In the genomic region with DNA sequence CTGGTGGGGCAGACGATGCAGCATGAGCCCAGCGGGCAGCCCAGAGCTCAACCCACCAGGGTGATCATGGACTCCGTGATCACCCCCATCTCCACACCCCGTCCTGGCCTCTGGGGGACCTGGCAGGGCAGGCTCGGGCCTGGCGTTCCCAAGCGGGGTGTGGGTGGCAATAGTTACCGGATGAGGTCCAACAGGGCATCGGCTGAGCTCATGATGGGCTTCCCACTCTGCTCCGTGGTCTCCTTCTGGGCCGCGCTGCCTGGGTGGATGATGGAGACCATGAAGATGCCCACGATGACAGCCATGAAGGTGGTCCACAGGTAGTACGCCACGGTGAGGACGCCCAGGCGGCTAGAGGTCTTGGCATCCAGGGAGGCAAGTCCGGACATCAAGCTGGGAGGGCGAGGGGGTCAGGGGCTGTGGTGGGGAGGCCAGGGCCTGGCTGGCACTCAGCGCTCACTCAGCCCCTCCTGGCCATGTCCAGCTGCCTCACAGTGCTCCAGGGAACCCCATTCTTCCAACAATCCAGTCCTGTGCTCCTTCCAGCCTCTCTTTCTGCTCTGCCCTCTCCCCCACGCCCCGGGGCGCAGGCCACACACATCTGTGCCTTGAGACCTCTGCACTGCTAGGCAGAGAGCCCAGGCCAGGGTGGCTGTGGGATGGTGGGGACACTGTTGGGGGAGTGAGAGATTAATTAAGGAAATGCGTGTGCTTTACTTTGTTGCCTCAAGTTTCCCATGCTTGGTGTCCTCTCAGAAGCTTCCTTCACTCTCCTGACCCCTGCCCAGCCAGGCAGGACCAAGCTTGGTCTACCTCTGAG, we compare ENCODE assay signal across 1 cellular context.
TF ChIP-seq lines count a peak whose summit lies in the region.

No MANE protein-coding gene starts in this region.

TF ChIP-seq in A549, 52 proteins besides CTCF, POLR2A, EP300 and RAD21:
- TF ChIP-seq FOSL2 (IDR thresholded peaks at IDR 0.05) (no peak), FOSL2 (CRISPR knock-in tag; IDR thresholded peaks at IDR 0.05) (no peak), HES2 (IDR thresholded peaks at IDR 0.05) (no peak), ZNF302 (CRISPR knock-in tag; IDR thresholded peaks at IDR 0.05) (no peak), CEBPB (IDR thresholded peaks at IDR 0.05) (no peak)
